In genomic region chr4:155954118-155954503, GRCh38 we compare ENCODE assay signal across 8 cellular contexts. TPM values are rescaled to one million over a fixed set of nuclear protein-coding genes. Genes with fewer than 3 reads are reported as not detected.
DNase-seq lines count a peak whose midpoint lies in the region; ATAC-seq, FAIRE-seq and TF ChIP-seq lines count a peak whose summit lies in the region.

No MANE protein-coding gene starts in this region.

- H3F3A ChIP-seq in OCI-LY1 (ENCODE audit: insufficient read depth, low read length) = no peaks in the 10 kb centered on the region
- no peaks in the 10 kb centered on the region for H3F3A ChIP-seq in neural progenitor cell (ENCODE audit: low read depth)

- no peak overlapping the region for H2BK12ac ChIP-seq in H1 (ENCODE audit: low read depth, low read length)

- ATAC-seq in HG02973 (IDR thresholded peaks at IDR 0.05; ENCODE audit: unreplicated experiment) (no peak), GM19328 (IDR thresholded peaks at IDR 0.05; ENCODE audit: unreplicated experiment) (no peak)

- H4K20me1 ChIP-seq in OCI-LY1 (ENCODE audit: insufficient read depth, low read length) = no peaks in the 10 kb centered on the region
- H4K20me1 ChIP-seq in H1 (replicated peaks in 1 of 2; ENCODE audit: control insufficient read depth in 1 of 2, insufficient read depth in 2 of 2, low read length in 2 of 2) = no peaks in the 10 kb centered on the region
- no peaks in the 10 kb centered on the region for H4K20me1 ChIP-seq in neural progenitor cell (ENCODE audit: low read depth)

- 0 out of 2 replicates have a peak overlapping the region, but pooled peaks have one; percentile 46 for H2AK5ac ChIP-seq in H1 (ENCODE audit: low read depth, low read length)

- H3K36me3 Mint-ChIP-seq in CD14-positive monocyte (no peaks in the 10 kb centered on the region), neural progenitor cell (no peaks in the 10 kb centered on the region)

- H3K27me3 ChIP-seq in OCI-LY1 (ENCODE audit: insufficient read depth, low read length) (no peaks in the 10 kb centered on the region), H1 (replicated peaks in 1 of 4; ENCODE audit: control insufficient read depth in 3 of 4, extremely low read depth in 1 of 4, insufficient read depth in 3 of 4, low read length in 3 of 4) (no peaks in the 10 kb centered on the region), neural progenitor cell (no peaks in the 10 kb centered on the region)

- POLR2A ChIA-PET in H1 (lab: Charles Lee; ENCODE audit: partially characterized antibody) = interaction anchor here (1.3 to 1.9 kb wide), 4 partner anchors 13 to 143 kb away, joined by 3 to 4 read pairs (median 4); no protein-coding TSS in a partner anchor

- H2BK20ac ChIP-seq in H1 (ENCODE audit: low read length) = no peak overlapping the region

- peaks cover 0 to 2% (median 2%) of the 10 kb centered on the region in 3 donors for H3K27me3 Mint-ChIP-seq in CD14-positive monocyte (ENCODE audit: low read depth in 3 of 3)
- H3K27me3 Mint-ChIP-seq in neural progenitor cell (ENCODE audit: insufficient read depth, low read depth) = peaks cover 4% of the 10 kb centered on the region

- H3K9ac ChIP-seq in OCI-LY1 (ENCODE audit: low read length) (peak overlapping the region; percentile 85), H1 (replicated peaks in 1 of 4; ENCODE audit: extremely low read depth in 1 of 4, low read depth in 3 of 4, low read length in 3 of 4) (no peak overlapping the region; a peak in 2 of 7 replicates), neural progenitor cell (no peak overlapping the region)

- CTCF ChIA-PET in H1 (lab: Charles Lee; ENCODE audit: partially characterized antibody) = interaction anchor here (0.9 to 6.0 kb wide), 9 partner anchors 10 to 719 kb away, joined by 3 to 69 read pairs (median 4); no protein-coding TSS in a partner anchor

- no peak overlapping the region for H2BK5ac ChIP-seq in H1 (ENCODE audit: low read depth, low read length)

- intact Hi-C loops in CD14-positive monocyte (cut with micrococcal nuclease) = no loop called here

- no peak overlapping the region for H3K27ac ChIP-seq in OCI-LY1 (ENCODE audit: low read depth, low read length, poor library complexity, severe bottlenecking)
- H3K27ac ChIP-seq in H1 (ENCODE audit: low read depth, low read length) = no peak overlapping the region
- H3K27ac ChIP-seq in neural progenitor cell = no peak overlapping the region

- no peaks in the 10 kb centered on the region for H3K79me1 ChIP-seq in H1 (ENCODE audit: low read depth, low read length)

- FAIRE-seq in H1 (lab: Jason Lieb, UNC) = no peak

- no peak overlapping the region for H4K91ac ChIP-seq in H1 (replicated peaks; ENCODE audit: insufficient read length, low read length)

- no peaks in the 10 kb centered on the region for H3K9me3 ChIP-seq in OCI-LY1 (ENCODE audit: low read length)
- no peaks in the 10 kb centered on the region for H3K9me3 ChIP-seq in H1 (ENCODE audit: insufficient read depth in 2 of 2, low read depth in 1 of 2, low read length in 1 of 2)
- H3K9me3 ChIP-seq in neural progenitor cell (ENCODE audit: low read depth) = no peaks in the 10 kb centered on the region

- no peaks in the 10 kb centered on the region for H3K79me2 ChIP-seq in OCI-LY1 (ENCODE audit: insufficient read depth, low read length)
- no peaks in the 10 kb centered on the region for H3K79me2 ChIP-seq in H1 (ENCODE audit: control insufficient read depth in 1 of 2, insufficient read depth in 2 of 2, low read length in 2 of 2)
- H3K79me2 ChIP-seq in neural progenitor cell (ENCODE audit: low read depth) = no peaks in the 10 kb centered on the region

- no peak overlapping the region for H2BK15ac ChIP-seq in H1 (ENCODE audit: low read length)

- peaks cover 6% of the 10 kb centered on the region; the same call in 1 of the 2 replicates for H3K23me2 ChIP-seq in H1 (ENCODE audit: low read depth, low read length)

- H3K4ac ChIP-seq in H1 (replicated peaks; ENCODE audit: insufficient read length, low read depth, low read length) = no peak overlapping the region

- WGBS in H1 (ENCODE audit: extremely low coverage in 1 of 2, insufficient coverage in 1 of 2, insufficient read length in 1 of 2, insufficient replicate concordance in 2 of 2, low coverage in 1 of 2, low lambda C conversion rate in 2 of 2, missing lambda C conversion rate in 1 of 2), 2 experiments = 92% methylated on average over 8 of the region's 8 CpGs; no CpG with 5 or more reads in 1 of the 2 experiments

- H4K8ac ChIP-seq in H1 (ENCODE audit: extremely low read depth, insufficient read depth, low read length) = peak overlapping the region; percentile 62; the same call in 1 of the 2 replicates

- H3K4me3 ChIP-seq in OCI-LY1 (ENCODE audit: low read depth, low read length, poor library complexity, severe bottlenecking) (peak overlapping the region; percentile 77), H1 (ENCODE audit: extremely low read depth in 1 of 4, insufficient read depth in 2 of 4, low read depth in 3 of 4, low read length in 4 of 4) (peak overlapping the region; percentile 48 to 59 (median 52); a peak in 5 of 8 replicates), neural progenitor cell (peak overlapping the region; percentile 63)

- H3K4me1 ChIP-seq in OCI-LY1 (ENCODE audit: insufficient read depth, low read length, severe bottlenecking) = peaks cover 5% of the 10 kb centered on the region
- H3K4me1 ChIP-seq in H1 (replicated peaks in 1 of 4; ENCODE audit: control insufficient read depth in 3 of 4, insufficient read depth in 4 of 4, low read length in 3 of 4) = no peaks in the 10 kb centered on the region
- H3K4me1 ChIP-seq in neural progenitor cell = no peaks in the 10 kb centered on the region

- H3K4me2 ChIP-seq in OCI-LY1 (ENCODE audit: low read length) = peak overlapping the region; percentile 95
- H3K4me2 ChIP-seq in H1 (ENCODE audit: insufficient read depth in 1 of 2, low read depth in 2 of 2, low read length in 2 of 2) = peak overlapping the region; percentile 63 to 71; a peak in 3 of 4 replicates
- peak overlapping the region; percentile 87 for H3K4me2 ChIP-seq in neural progenitor cell

- H3K4me1 Mint-ChIP-seq in CD14-positive monocyte (peaks cover 11% of the 10 kb centered on the region), neural progenitor cell (peaks cover 10% of the 10 kb centered on the region)

- H3K36me3 ChIP-seq in OCI-LY1 (ENCODE audit: insufficient read depth, low read length) (no peaks in the 10 kb centered on the region), H1 (ENCODE audit: control insufficient read depth in 2 of 4, insufficient read depth in 4 of 4, low read length in 3 of 4) (no peaks in the 10 kb centered on the region), neural progenitor cell (no peaks in the 10 kb centered on the region)

- no peak overlapping the region for H4K5ac ChIP-seq in H1 (ENCODE audit: insufficient read length, low read depth, low read length)

- peak overlapping the region; percentile 97 to 99 for H3K4me3 Mint-ChIP-seq in CD14-positive monocyte
- H3K4me3 Mint-ChIP-seq in neural progenitor cell = peak overlapping the region; percentile 78

- TF ChIP-seq RAD21 in H1 (IDR thresholded peaks at IDR 0.05 in 1 of 2, conservative IDR thresholded peaks at IDR 0.05 in 1 of 2; ENCODE audit: low read depth in 2 of 2, low read length in 2 of 2) = no peak

- 0 out of 2 replicates have a peak overlapping the region, but pooled peaks have one; percentile 55 for H3K18ac ChIP-seq in H1 (ENCODE audit: extremely low read depth, low read length)

- no peak for TF ChIP-seq EP300 in H1 (IDR thresholded peaks at IDR 0.05; ENCODE audit: borderline replicate concordance in 1 of 2, low read depth in 2 of 2, low read length in 2 of 2)

- H2AFZ ChIP-seq in OCI-LY1 (ENCODE audit: low read length) = peak overlapping the region; percentile 96
- H2AFZ ChIP-seq in H1 (ENCODE audit: low read length) = peak overlapping the region; percentile 95; the same call in 1 of the 2 replicates
- peak overlapping the region; percentile 98 for H2AFZ ChIP-seq in neural progenitor cell (replicated peaks)

- no peak overlapping the region for H2BK120ac ChIP-seq in H1 (replicated peaks; ENCODE audit: low read depth, low read length)

- H3K9me3 Mint-ChIP-seq in CD14-positive monocyte = peaks cover 0 to 7% (median 0%) of the 10 kb centered on the region in 7 donors
- peaks cover 6% of the 10 kb centered on the region for H3K9me3 Mint-ChIP-seq in neural progenitor cell

- TF ChIP-seq POLR2A in H1 (IDR thresholded peaks at IDR 0.05; ENCODE audit: control extremely low read depth in 1 of 2, low read depth in 2 of 2, low read length in 2 of 2) = no peak

- H3K14ac ChIP-seq in H1 (ENCODE audit: insufficient read length) = no peak overlapping the region

- H3K27ac Mint-ChIP-seq in CD14-positive monocyte (peak overlapping the region; percentile 99 to 100 (median 99)), neural progenitor cell (peak overlapping the region; percentile 88)

- TF ChIP-seq CTCF in CD14-positive monocyte (IDR thresholded peaks at IDR 0.05) (no peak), OCI-LY1 (IDR thresholded peaks at IDR 0.05; ENCODE audit: low read length) (no peak), H1 (IDR thresholded peaks at IDR 0.05; ENCODE audit: control extremely low read depth in 1 of 3, insufficient read depth in 1 of 3, low read depth in 1 of 3, low read length in 3 of 3) (no peak), neural progenitor cell (IDR thresholded peaks at IDR 0.05) (no peak)

- H3K9me2 ChIP-seq in OCI-LY1 (ENCODE audit: low read depth, low read length) = no peaks in the 10 kb centered on the region

- H3K23ac ChIP-seq in H1 (ENCODE audit: insufficient read length) = no peak overlapping the region

- DNase-seq in CD14-positive monocyte (ENCODE audit: low spot score) (no peak), H1 (ENCODE audit: low read depth in 1 of 2, low spot score in 2 of 2) (no peak), neural progenitor cell (ENCODE audit: low spot score) (no peak), NCI-H524 treated with DMSO at 0.1 percent for 48 hours (lab: John Stamatoyannopoulos, UW) (no peak), islet precursor cell (no peak)

- no peak overlapping the region for H3K56ac ChIP-seq in H1 (replicated peaks; ENCODE audit: insufficient read length, low read depth, low read length)

RNA-seq across cellular contexts. Expression of gene CTSO, which starts 0.4 kb away (rescaled TPM):
- polyA plus RNA-seq in CD14-positive monocyte (10 to 100 TPM; 44.7 to 49.1 TPM), H1 (2011; rRNA removed) (0.16 and 0.39 TPM in 2 replicates)
- 0.41 and 0.65 TPM in 2 replicates for total RNA-seq in H1 (2021; fragmentation: NEBNext Ultra II Directional; extraction: Animal tissue kit (Norgen Biotek cat#: 25700))
- polyA plus RNA-seq in H1 (2011; cell fraction: cytosol; rRNA removed) = 0.30 TPM
- polyA plus RNA-seq in H1 (2011; cell fraction: nucleus; rRNA removed) = 0.19 TPM
- 0.11 to 0.29 TPM (median 0.20 TPM) in 4 replicates for polyA plus RNA-seq in H1 (2012, experiment 1 of 2)
- polyA plus RNA-seq in H1 (2012, experiment 2 of 2) = not detected
- polyA plus RNA-seq in H1 (2013, experiment 1 of 2) = 1.4 TPM
- polyA plus RNA-seq in H1 (2013, experiment 2 of 2) = 1.8 TPM
- 0.27 and 0.63 TPM in 2 replicates for polyA minus RNA-seq in H1 (2011; rRNA and poly(A)+ RNA removed)
- not detected for polyA minus RNA-seq in H1 (2011; cell fraction: cytosol; rRNA and poly(A)+ RNA removed)
- not detected for polyA minus RNA-seq in H1 (2011; cell fraction: nucleus; rRNA and poly(A)+ RNA removed)
- total RNA-seq in neural progenitor cell (ENCODE audit: low replicate concordance) = 3.2 and 3.9 TPM in 2 replicates

RNA-seq across cellular contexts. Expression of gene TDO2, which starts 50.6 kb away (rescaled TPM):
- polyA plus RNA-seq in CD14-positive monocyte (not detected), H1 (2011; rRNA removed) (0.03 TPM in 1 of 2 replicates, not detected in the other)
- total RNA-seq in H1 (2021; fragmentation: NEBNext Ultra II Directional; extraction: Animal tissue kit (Norgen Biotek cat#: 25700)) = not detected in 2 replicates
- not detected for polyA plus RNA-seq in H1 (2011; cell fraction: cytosol; rRNA removed)
- polyA plus RNA-seq in H1 (2011; cell fraction: nucleus; rRNA removed) = not detected
- polyA plus RNA-seq in H1 (2012, experiment 1 of 2) = 0.23 TPM in 1 of 4 replicates, not detected in the others
- not detected for polyA plus RNA-seq in H1 (2012, experiment 2 of 2)
- not detected for polyA plus RNA-seq in H1 (2013, experiment 1 of 2)
- polyA plus RNA-seq in H1 (2013, experiment 2 of 2) = 0.17 TPM
- polyA minus RNA-seq in H1 (2011; rRNA and poly(A)+ RNA removed) = not detected in 2 replicates
- polyA minus RNA-seq in H1 (2011; cell fraction: cytosol; rRNA and poly(A)+ RNA removed) = not detected
- not detected for polyA minus RNA-seq in H1 (2011; cell fraction: nucleus; rRNA and poly(A)+ RNA removed)
- total RNA-seq in neural progenitor cell (ENCODE audit: low replicate concordance) = not detected in 2 replicates
